ENCODE assay signal across 1 cellular context in the genomic region with DNA sequence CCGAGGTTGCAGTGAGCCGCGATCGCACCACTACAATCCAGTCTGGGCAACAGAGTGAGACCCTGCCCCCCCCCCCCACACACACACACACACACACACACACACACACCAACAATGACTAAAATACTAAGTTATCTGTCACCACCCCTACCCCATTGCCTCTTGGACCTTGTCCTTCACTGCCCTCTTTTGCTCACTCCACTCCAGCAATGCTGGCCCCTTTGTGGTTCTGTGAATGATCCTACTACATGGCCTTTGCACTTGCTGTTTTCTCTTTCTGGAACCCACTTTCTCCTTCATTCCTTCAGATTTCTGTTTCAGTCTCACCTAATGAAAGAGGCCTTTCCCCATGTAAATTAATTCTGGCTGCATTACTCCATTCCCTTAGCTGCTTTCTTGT.
TF ChIP-seq lines count a peak whose summit lies in the region.

No MANE protein-coding gene starts in this region.

TF ChIP-seq in A549, 52 proteins besides CTCF, POLR2A, EP300 and RAD21 (continued from another document):
- TF ChIP-seq, protein P1, sequence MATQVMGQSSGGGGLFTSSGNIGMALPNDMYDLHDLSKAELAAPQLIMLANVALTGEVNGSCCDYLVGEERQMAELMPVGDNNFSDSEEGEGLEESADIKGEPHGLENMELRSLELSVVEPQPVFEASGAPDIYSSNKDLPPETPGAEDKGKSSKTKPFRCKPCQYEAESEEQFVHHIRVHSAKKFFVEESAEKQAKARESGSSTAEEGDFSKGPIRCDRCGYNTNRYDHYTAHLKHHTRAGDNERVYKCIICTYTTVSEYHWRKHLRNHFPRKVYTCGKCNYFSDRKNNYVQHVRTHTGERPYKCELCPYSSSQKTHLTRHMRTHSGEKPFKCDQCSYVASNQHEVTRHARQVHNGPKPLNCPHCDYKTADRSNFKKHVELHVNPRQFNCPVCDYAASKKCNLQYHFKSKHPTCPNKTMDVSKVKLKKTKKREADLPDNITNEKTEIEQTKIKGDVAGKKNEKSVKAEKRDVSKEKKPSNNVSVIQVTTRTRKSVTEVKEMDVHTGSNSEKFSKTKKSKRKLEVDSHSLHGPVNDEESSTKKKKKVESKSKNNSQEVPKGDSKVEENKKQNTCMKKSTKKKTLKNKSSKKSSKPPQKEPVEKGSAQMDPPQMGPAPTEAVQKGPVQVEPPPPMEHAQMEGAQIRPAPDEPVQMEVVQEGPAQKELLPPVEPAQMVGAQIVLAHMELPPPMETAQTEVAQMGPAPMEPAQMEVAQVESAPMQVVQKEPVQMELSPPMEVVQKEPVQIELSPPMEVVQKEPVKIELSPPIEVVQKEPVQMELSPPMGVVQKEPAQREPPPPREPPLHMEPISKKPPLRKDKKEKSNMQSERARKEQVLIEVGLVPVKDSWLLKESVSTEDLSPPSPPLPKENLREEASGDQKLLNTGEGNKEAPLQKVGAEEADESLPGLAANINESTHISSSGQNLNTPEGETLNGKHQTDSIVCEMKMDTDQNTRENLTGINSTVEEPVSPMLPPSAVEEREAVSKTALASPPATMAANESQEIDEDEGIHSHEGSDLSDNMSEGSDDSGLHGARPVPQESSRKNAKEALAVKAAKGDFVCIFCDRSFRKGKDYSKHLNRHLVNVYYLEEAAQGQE (IDR thresholded peaks at IDR 0.05), result no peak
- TF ChIP-seq MAFK (IDR thresholded peaks at IDR 0.05; ENCODE audit: partially characterized antibody), result no peak
- no peak for TF ChIP-seq RNF2 (IDR thresholded peaks at IDR 0.05; ENCODE audit: borderline replicate concordance, low read depth)
- no peak for TF ChIP-seq RCOR1 (IDR thresholded peaks at IDR 0.05; ENCODE audit: low read depth, low read length)
- no peak for TF ChIP-seq ZNF302 (CRISPR knock-in tag; IDR thresholded peaks at IDR 0.05)
- TF ChIP-seq TP53 (CRISPR knock-in tag; IDR thresholded peaks at IDR 0.05), result no peak
- no peak for TF ChIP-seq HDAC2 (IDR thresholded peaks at IDR 0.05)
